In genomic region chr2:235468978-235469694, GRCh38 we compare ENCODE assay signal across 9 cellular contexts. TPM values are rescaled to one million over a fixed set of nuclear protein-coding genes. Genes with fewer than 3 reads are reported as not detected.
A peak's percentile ranks its signal among the peaks of the same experiment; 100 is the strongest.
DNase-seq lines count a peak whose midpoint lies in the region; ATAC-seq and TF ChIP-seq lines count a peak whose summit lies in the region.
"Had no signal": no experiment of that assay in that cellular context is flagged by ENCODE, and none has a peak within 500 bp of the region (broad histone marks: within the 10 kb centered on the region; RNA-seq: fewer than 3 reads in every experiment).

No MANE protein-coding gene starts in this region.

- no peaks in the 10 kb centered on the region for H3K36me3 ChIP-seq in neural progenitor cell

- H3K27me3 Mint-ChIP-seq in neural progenitor cell (ENCODE audit: insufficient read depth, low read depth): peaks cover 12% of the 10 kb centered on the region

- H4K20me1 ChIP-seq in neural progenitor cell (ENCODE audit: low read depth): no peaks in the 10 kb centered on the region

- TF ChIP-seq CTCF in epithelial cell of proximal tubule (conservative IDR thresholded peaks at IDR 0.05; ENCODE audit: low read depth, low read length): no peak
- TF ChIP-seq CTCF in neural progenitor cell (IDR thresholded peaks at IDR 0.05): no peak

- H3K4me3 Mint-ChIP-seq in neural progenitor cell: no peak overlapping the region

- DNase-seq in COLO668 (lab: John Stamatoyannopoulos, UW; ENCODE audit: unreplicated experiment) (peak; percentile 46), NCI-H345 (lab: John Stamatoyannopoulos, UW) (peak; percentile 71), epithelial cell of proximal tubule (ENCODE audit: low read depth) (peak; percentile 85), neural progenitor cell (ENCODE audit: low spot score) (peak; percentile 27)
- DNase-seq in activated CD4-positive, CD25-positive, alpha-beta regulatory T cell (lab: John Stamatoyannopoulos, UW): no peak

- H3K79me2 ChIP-seq in neural progenitor cell (ENCODE audit: low read depth): no peaks in the 10 kb centered on the region

- no peak overlapping the region for H3K9ac ChIP-seq in neural progenitor cell

- H3K4me1 Mint-ChIP-seq in neural progenitor cell: peaks cover 12% of the 10 kb centered on the region

- no peak overlapping the region for H3K4me2 ChIP-seq in neural progenitor cell

- no peaks in the 10 kb centered on the region for H3K27me3 ChIP-seq in neural progenitor cell

- no peaks in the 10 kb centered on the region for H3K9me3 Mint-ChIP-seq in neural progenitor cell

- H3K27ac ChIP-seq in neural progenitor cell: no peak overlapping the region

- no peaks in the 10 kb centered on the region for H3K9me3 ChIP-seq in neural progenitor cell (ENCODE audit: low read depth)

- H2AFZ ChIP-seq in neural progenitor cell (replicated peaks): peak overlapping the region; percentile 71

- no peaks in the 10 kb centered on the region for H3F3A ChIP-seq in neural progenitor cell (ENCODE audit: low read depth)

- ATAC-seq in HG02678 (IDR thresholded peaks at IDR 0.05; ENCODE audit: unreplicated experiment) (no peak), GM21737 (IDR thresholded peaks at IDR 0.05; ENCODE audit: unreplicated experiment) (no peak), HG02981 (IDR thresholded peaks at IDR 0.05; ENCODE audit: unreplicated experiment) (no peak)

- no peaks in the 10 kb centered on the region for H3K36me3 Mint-ChIP-seq in neural progenitor cell

- peaks cover 3% of the 10 kb centered on the region for H3K4me1 ChIP-seq in neural progenitor cell

- peak overlapping the region; percentile 62 for H3K27ac Mint-ChIP-seq in neural progenitor cell

- H3K4me3 ChIP-seq in epithelial cell of proximal tubule (ENCODE audit: low read depth, low read length) (peak overlapping the region; percentile 24), neural progenitor cell (no peak overlapping the region)
- H3K4me3 ChIP-seq: skin epidermis had no signal

RNA-seq across cellular contexts. Expression of gene AGAP1, which starts 24.7 kb away (rescaled TPM):
- total RNA-seq in epithelial cell of proximal tubule (13.5 and 17.5 TPM in 2 replicates), neural progenitor cell (ENCODE audit: low replicate concordance) (20.4 and 26.9 TPM in 2 replicates)

Comparison
In these comparisons a context has a peak if more than half of its experiments do, and no peak if none do; other contexts are left out.
1. DNase-seq: peak in COLO668 (single experiment), NCI-H345 (single experiment), epithelial cell of proximal tubule (single experiment) and neural progenitor cell (single experiment); none in activated CD4-positive, CD25-positive, alpha-beta regulatory T cell (0 of 4).